Comparison of ENCODE assay signal across 18 cellular contexts in genomic region chrX:108064613-108065012, GRCh38. TPM values are rescaled to one million over a fixed set of nuclear protein-coding genes. Genes with fewer than 3 reads are reported as not detected.
"Had no signal": no experiment of that assay in that cellular context is flagged by ENCODE, and none has a peak within 500 bp of the region (broad histone marks: within the 10 kb centered on the region; RNA-seq: fewer than 3 reads in every experiment).

No MANE protein-coding gene starts in this region.

- H3K36me3 Mint-ChIP-seq: type B pancreatic cell had no signal

- H3K27ac Mint-ChIP-seq: activated CD8-positive, alpha-beta T cell treated with anti-CD3 and anti-CD28 coated beads for 36 hours; type B pancreatic cell had no signal

- ATAC-seq: activated CD8-positive, alpha-beta T cell treated with anti-CD3 and anti-CD28 coated beads for 36 hours; heart left ventricle; left lobe of liver; naive thymus-derived CD4-positive, alpha-beta T cell; stimulated activated naive CD8-positive, alpha-beta T cell treated with anti-CD3 and anti-CD28 coated beads, Interleukin-15, Interleukin-2, amounts not matched to agents 100 U/mL and 50 U/mL, for 24 hours had no signal

- DNase-seq: activated CD4-positive, CD25-positive, alpha-beta regulatory T cell treated with anti-CD3 and anti-CD28 coated beads, Interleukin-2, amount 50 U/mL, for 72 hours; activated CD8-positive, alpha-beta memory T cell treated with anti-CD3 and anti-CD28 coated beads, Interleukin-2, amount 50 U/mL, for 4 hours; activated CD8-positive, alpha-beta T cell treated with anti-CD3 and anti-CD28 coated beads for 36 hours; activated naive CD4-positive, alpha-beta T cell treated with anti-CD3 and anti-CD28 coated beads, Interleukin-2, amount 50 U/mL, for 16 hours; adrenal gland; central memory CD4-positive, alpha-beta T cell; effector CD4-positive, alpha-beta T cell; foreskin melanocyte; heart left ventricle; islet precursor cell; mammary epithelial cell; naive thymus-derived CD4-positive, alpha-beta T cell; retina; stimulated activated CD4-positive, alpha-beta T cell treated with anti-CD3 and anti-CD28 coated beads, Interleukin-4, amount 100 ng/mL, for 1 hour; stimulated activated CD8-positive, alpha-beta memory T cell treated with anti-CD3 and anti-CD28 coated beads, Interleukin-4, amount 100 ng/mL, for 48 hours; stimulated activated naive CD8-positive, alpha-beta T cell treated with anti-CD3 and anti-CD28 coated beads, Interleukin-15, Interleukin-2, amounts not matched to agents 100 U/mL and 50 U/mL, for 24 hours had no signal

- H3K27me3 Mint-ChIP-seq: activated CD8-positive, alpha-beta T cell treated with anti-CD3 and anti-CD28 coated beads for 36 hours had no signal

- H3K4me3 Mint-ChIP-seq: activated CD8-positive, alpha-beta T cell treated with anti-CD3 and anti-CD28 coated beads for 36 hours; naive thymus-derived CD4-positive, alpha-beta T cell; type B pancreatic cell had no signal

- H3K9me3 Mint-ChIP-seq: activated CD8-positive, alpha-beta T cell treated with anti-CD3 and anti-CD28 coated beads for 36 hours; naive thymus-derived CD4-positive, alpha-beta T cell; type B pancreatic cell had no signal

RNA-seq across cellular contexts. Expression of gene VSIG1, which starts 19.7 kb away (rescaled TPM):
- total RNA-seq: left lobe of liver had no signal
- polyA plus RNA-seq: heart left ventricle had no signal
